8 cellular contexts compared by ENCODE assay signal in the genomic region with DNA sequence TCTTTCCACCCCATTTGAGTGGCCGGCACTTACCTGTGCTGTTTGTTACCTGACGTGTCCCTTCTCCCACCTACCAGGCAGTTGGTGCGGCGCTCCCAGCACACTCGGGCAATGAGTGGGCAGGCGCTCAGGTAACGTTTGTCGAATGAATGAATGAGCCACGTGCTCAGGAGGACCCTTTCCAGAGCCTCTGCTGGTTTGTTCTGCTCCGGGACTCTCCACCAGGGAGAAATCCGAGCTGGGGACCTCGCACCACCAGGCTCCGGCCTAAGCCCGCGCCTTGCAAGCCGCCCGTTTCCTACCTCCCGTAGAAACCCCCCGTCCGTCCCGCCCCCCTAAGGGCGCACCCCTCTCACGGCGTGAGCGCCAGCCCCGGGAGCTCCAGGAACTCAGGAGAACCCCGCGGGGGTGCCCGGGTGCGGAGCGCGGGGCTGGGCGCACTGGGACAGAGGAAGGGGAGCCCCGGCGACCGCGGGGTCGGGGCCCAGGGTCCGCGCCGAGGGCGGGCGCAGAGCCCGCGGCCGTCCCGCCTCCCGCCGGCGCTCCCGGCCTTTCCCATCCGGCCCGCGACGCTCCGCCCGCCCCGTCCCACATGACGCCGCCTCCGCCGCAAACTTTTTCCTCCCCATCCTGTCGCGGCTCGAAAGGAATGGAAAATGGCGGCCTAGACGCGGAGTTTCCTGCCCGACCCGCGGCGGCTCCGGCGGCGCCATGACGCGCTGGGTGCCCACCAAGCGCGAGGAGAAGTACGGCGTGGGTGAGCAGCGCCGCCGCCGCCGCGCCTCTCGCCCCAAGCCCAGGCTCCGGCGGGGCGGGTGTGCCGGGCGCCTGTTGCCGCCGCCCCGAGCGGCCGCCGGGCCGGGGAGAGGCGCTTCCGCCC. TPM values are rescaled to one million over a fixed set of nuclear protein-coding genes. Genes with fewer than 3 reads are reported as not detected.
DNase-seq lines count a peak whose midpoint lies in the region; ATAC-seq and TF ChIP-seq lines count a peak whose summit lies in the region.

A gene (plus strand): TSS at position 622 of the 880 bp plus-strand sequence. CDS start 90 bp downstream, at position 712.

- H3K27ac ChIP-seq in VCaP (peak within 1 kb of the TSS; percentile 80; the same call in 1 of the 2 replicates), fibroblast of lung (ENCODE audit: insufficient read depth, low read length) (peak within 1 kb of the TSS; percentile 69), upper lobe of left lung (peak within 1 kb of the TSS; percentile 77 to 86 (median 82))

- H2AFZ ChIP-seq in fibroblast of lung (ENCODE audit: low read length): peak within 1 kb of the TSS; percentile 20

- H3K9me3 ChIP-seq in fibroblast of lung (ENCODE audit: control insufficient read depth, insufficient read depth, low read depth, low read length) (no peaks in the 10 kb centered on the region), upper lobe of left lung (no peaks in the 10 kb centered on the region)

- H3K79me2 ChIP-seq in fibroblast of lung (ENCODE audit: control insufficient read depth, insufficient read depth, low read length): peaks cover 34% of the 10 kb centered on the region

- ATAC-seq in upper lobe of left lung (ENCODE audit: low FRiP score in 2 of 2): peak; percentile 53 to 91
- no peak for ATAC-seq in GM18502 (IDR thresholded peaks at IDR 0.05; ENCODE audit: poor library complexity, unreplicated experiment)
- ATAC-seq in HG02938 (IDR thresholded peaks at IDR 0.05; ENCODE audit: unreplicated experiment): no peak

- peaks cover 24% of the 10 kb centered on the region for H3K27me3 Mint-ChIP-seq in activated CD4-positive, alpha-beta memory T cell treated with anti-CD3 and anti-CD28 coated beads for 36 hours
- peaks cover 18% of the 10 kb centered on the region for H3K27me3 Mint-ChIP-seq in activated CD4-positive, alpha-beta memory T cell treated with anti-CD3 and anti-CD28 coated beads, Interleukin-2, amount 10 ng/mL, durations not matched to agents 7 days and 5 days

- H3K4me3 Mint-ChIP-seq in activated CD4-positive, alpha-beta memory T cell treated with anti-CD3 and anti-CD28 coated beads for 36 hours: peak within 1 kb of the TSS; percentile 48
- H3K4me3 Mint-ChIP-seq in activated CD4-positive, alpha-beta memory T cell treated with anti-CD3 and anti-CD28 coated beads, Interleukin-2, amount 10 ng/mL, durations not matched to agents 7 days and 5 days: no peak within 1 kb of the TSS

- POLR2A ChIA-PET in activated CD4-positive, alpha-beta memory T cell treated with anti-CD3 and anti-CD28 coated beads for 36 hours (lab: Charles Lee): no interaction called here
- POLR2A ChIA-PET in activated CD4-positive, alpha-beta memory T cell treated with anti-CD3 and anti-CD28 coated beads, Interleukin-2, amount 10 ng/mL, durations not matched to agents 7 days and 5 days (lab: Charles Lee): no interaction called here

- H3K36me3 ChIP-seq in fibroblast of lung (ENCODE audit: control insufficient read depth, insufficient read depth, low read length) (peaks cover 2% of the 10 kb centered on the region), upper lobe of left lung (no peaks in the 10 kb centered on the region)

- H3K27ac Mint-ChIP-seq in activated CD4-positive, alpha-beta memory T cell treated with anti-CD3 and anti-CD28 coated beads for 36 hours: no peak within 1 kb of the TSS
- H3K27ac Mint-ChIP-seq in activated CD4-positive, alpha-beta memory T cell treated with anti-CD3 and anti-CD28 coated beads, Interleukin-2, amount 10 ng/mL, durations not matched to agents 7 days and 5 days: no peak within 1 kb of the TSS

- TF ChIP-seq CTCF in VCaP (conservative IDR thresholded peaks at IDR 0.05) (no peak), fibroblast of lung (conservative IDR thresholded peaks at IDR 0.05 in 1 of 2, IDR thresholded peaks at IDR 0.05 in 1 of 2; ENCODE audit: low read depth in 1 of 2, low read length in 2 of 2) (no peak), upper lobe of left lung (IDR thresholded peaks at IDR 0.05) (no peak)

- H3K9ac ChIP-seq in fibroblast of lung (ENCODE audit: insufficient read depth, low read length): peak within 1 kb of the TSS; percentile 84

- peaks cover 4% of the 10 kb centered on the region for H3K4me1 Mint-ChIP-seq in activated CD4-positive, alpha-beta memory T cell treated with anti-CD3 and anti-CD28 coated beads for 36 hours (ENCODE audit: low read depth)
- no peaks in the 10 kb centered on the region for H3K4me1 Mint-ChIP-seq in activated CD4-positive, alpha-beta memory T cell treated with anti-CD3 and anti-CD28 coated beads, Interleukin-2, amount 10 ng/mL, durations not matched to agents 7 days and 5 days

- CTCF ChIA-PET in activated CD4-positive, alpha-beta memory T cell treated with anti-CD3 and anti-CD28 coated beads for 36 hours (lab: Charles Lee): no interaction called here
- CTCF ChIA-PET in activated CD4-positive, alpha-beta memory T cell treated with anti-CD3 and anti-CD28 coated beads, Interleukin-2, amount 10 ng/mL, durations not matched to agents 7 days and 5 days (lab: Charles Lee): no interaction called here

- H3K27me3 ChIP-seq in fibroblast of lung (ENCODE audit: control insufficient read depth, insufficient read depth, low read length): no peaks in the 10 kb centered on the region
- no peaks in the 10 kb centered on the region for H3K27me3 ChIP-seq in upper lobe of left lung

- peaks cover 3% of the 10 kb centered on the region for H3K36me3 Mint-ChIP-seq in activated CD4-positive, alpha-beta memory T cell treated with anti-CD3 and anti-CD28 coated beads for 36 hours
- no peaks in the 10 kb centered on the region for H3K36me3 Mint-ChIP-seq in activated CD4-positive, alpha-beta memory T cell treated with anti-CD3 and anti-CD28 coated beads, Interleukin-2, amount 10 ng/mL, durations not matched to agents 7 days and 5 days (ENCODE audit: low read depth)

- H4K20me1 ChIP-seq in fibroblast of lung (ENCODE audit: control insufficient read depth, extremely low read depth, insufficient read depth, low read length): no peaks in the 10 kb centered on the region

- H3K9me3 Mint-ChIP-seq in activated CD4-positive, alpha-beta memory T cell treated with anti-CD3 and anti-CD28 coated beads for 36 hours: no peaks in the 10 kb centered on the region
- peaks cover 2% of the 10 kb centered on the region for H3K9me3 Mint-ChIP-seq in activated CD4-positive, alpha-beta memory T cell treated with anti-CD3 and anti-CD28 coated beads, Interleukin-2, amount 10 ng/mL, durations not matched to agents 7 days and 5 days

- no peak for TF ChIP-seq EP300 in upper lobe of left lung (IDR thresholded peaks at IDR 0.05)

- H3K4me2 ChIP-seq in fibroblast of lung (ENCODE audit: extremely low read depth, insufficient read depth, low read length): peak within 1 kb of the TSS; percentile 73

- intact Hi-C loops in activated CD4-positive, alpha-beta memory T cell treated with anti-CD3 and anti-CD28 coated beads for 36 hours (cut with micrococcal nuclease): no loop called here

- peak in 2 of 4 donors; percentile 33 to 44 for TF ChIP-seq POLR2A in upper lobe of left lung (IDR thresholded peaks at IDR 0.05)

- 1 to 2% methylated on average over 19 to 41 of the region's 102 CpGs for WGBS in upper lobe of left lung, 2 donors

- peak; percentile 12 for DNase-seq in activated CD4-positive, alpha-beta memory T cell treated with anti-CD3 and anti-CD28 coated beads for 36 hours
- DNase-seq in activated CD4-positive, alpha-beta memory T cell treated with anti-CD3 and anti-CD28 coated beads, Interleukin-2, amount 10 ng/mL, durations not matched to agents 7 days and 5 days: no peak
- DNase-seq in fibroblast of lung (ENCODE audit: low read depth in 2 of 2) (peak; percentile 67 to 73), mucosa of gallbladder (ENCODE audit: low spot score) (peak; percentile 65), upper lobe of left lung (peak; percentile 70 to 93)

- peaks cover 8% of the 10 kb centered on the region for H3K4me1 ChIP-seq in fibroblast of lung (ENCODE audit: control insufficient read depth, extremely low read depth, insufficient read depth, low read length)
- peaks cover 8 to 33% (median 12%) of the 10 kb centered on the region in 4 donors for H3K4me1 ChIP-seq in upper lobe of left lung

- peak within 1 kb of the TSS; percentile 61 to 84 (median 70) for H3K4me3 ChIP-seq in fibroblast of lung (replicated peaks in 1 of 4; ENCODE audit: control extremely low read depth in 1 of 4, insufficient read depth in 1 of 4, low read depth in 3 of 4, low read length in 4 of 4)
- peak within 1 kb of the TSS; percentile 80 to 89 (median 86) for H3K4me3 ChIP-seq in upper lobe of left lung

RNA-seq across cellular contexts. Expression of the gene that starts here (rescaled TPM):
- under 1 TPM; 0.22 to 0.29 TPM for total RNA-seq in activated CD4-positive, alpha-beta memory T cell treated with anti-CD3 and anti-CD28 coated beads for 36 hours
- total RNA-seq in activated CD4-positive, alpha-beta memory T cell treated with anti-CD3 and anti-CD28 coated beads, Interleukin-2, amount 10 ng/mL, durations not matched to agents 7 days and 5 days: under 1 TPM in 1 of 2 experiments, not detected in 1; 0.13 TPM
- 74.7 and 91.0 TPM in 2 replicates for total RNA-seq in fibroblast of lung
- 20.5 and 27.2 TPM in 2 replicates for polyA plus RNA-seq in fibroblast of lung
- 38.7 and 41.6 TPM in 2 replicates for polyA plus RNA-seq in fibroblast of lung (2012)
- 33.3 and 69.0 TPM in 2 replicates for polyA minus RNA-seq in fibroblast of lung (ENCODE audit: low replicate concordance)
- total RNA-seq in mucosa of gallbladder: 44.9 TPM
- 10 to 100 TPM; 37.5 to 63.9 (median 45.8) TPM for total RNA-seq in upper lobe of left lung

Comparison
In these comparisons a context has a peak if more than half of its experiments do, and no peak if none do; other contexts are left out.
1. RNA of the gene that starts here (total RNA-seq): 74.7 to 91.0 TPM in fibroblast of lung, 37.5 to 63.9 TPM in upper lobe of left lung and 44.9 TPM in mucosa of gallbladder (single experiment); 0.22 to 0.29 TPM in activated CD4-positive, alpha-beta memory T cell treated with anti-CD3 and anti-CD28 coated beads for 36 hours and 0.13 TPM in activated CD4-positive, alpha-beta memory T cell treated with anti-CD3 and anti-CD28 coated beads, Interleukin-2, amount 10 ng/mL, durations not matched to agents 7 days and 5 days; every median in the first group is over 10 times any median in the second.
2. Peak in DNase-seq in activated CD4-positive, alpha-beta memory T cell treated with anti-CD3 and anti-CD28 coated beads for 36 hours; RNA of the gene not detected or under 1 TPM.
3. ATAC-seq: peak in upper lobe of left lung (2 of 2); none in GM18502 (single experiment) and HG02938 (single experiment).
4. Peak in every context shown above with its lines, with median percentiles within 50 percentile points of each other: H3K27ac ChIP-seq.